ENCODE assay signal across 14 cellular contexts in the genomic region with DNA sequence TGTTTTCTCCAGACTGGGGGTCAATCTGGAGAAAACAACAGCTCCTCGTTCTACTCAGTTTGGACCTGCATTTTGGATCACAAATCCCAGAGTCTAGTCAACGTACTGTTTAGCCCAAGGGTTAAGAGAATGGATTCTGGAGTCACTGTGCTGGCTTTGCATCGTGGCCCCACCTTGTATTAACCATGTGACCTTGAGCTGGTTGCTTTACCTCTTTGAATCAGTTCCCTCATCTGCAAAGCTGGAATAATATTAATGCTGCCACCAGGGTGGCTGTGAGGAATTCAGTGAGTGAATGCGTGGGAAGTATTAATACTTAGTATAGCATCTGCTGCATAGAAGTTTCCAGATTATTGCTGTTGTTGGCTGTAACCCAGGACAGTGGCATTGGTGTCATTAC. TPM values are rescaled to one million over a fixed set of nuclear protein-coding genes. Genes with fewer than 3 reads are reported as not detected.
"Had no signal": no experiment of that assay in that cellular context is flagged by ENCODE, and none has a peak within 500 bp of the region (broad histone marks: within the 10 kb centered on the region; RNA-seq: fewer than 3 reads in every experiment).

No MANE protein-coding gene starts in this region.

- H3K9me3 ChIP-seq: pancreas had no signal

- H3K27me3 ChIP-seq: esophagus muscularis mucosa, neural progenitor cell had no signal

- H3K4me1 ChIP-seq: esophagus muscularis mucosa, neural progenitor cell, pancreas, tibial artery had no signal

- ATAC-seq: activated T-cell treated with anti-CD3 and anti-CD28 coated beads, Interleukin-2, amount 50 U/mL, for 4 hours; left lobe of liver; pancreas; T-helper 17 cell had no signal

- DNase-seq: activated CD4-positive, alpha-beta T cell treated with anti-CD3 and anti-CD28 coated beads, Interleukin-2, amount 50 U/mL, for 48 hours; activated CD4-positive, CD25-positive, alpha-beta regulatory T cell; activated effector memory CD4-positive, alpha-beta T cell treated with anti-CD3 and anti-CD28 coated beads, Interleukin-2, amount 50 U/mL, for 16 hours; activated T-cell treated with anti-CD3 and anti-CD28 coated beads, Interleukin-2, amount 50 U/mL, for 4 hours; amygdala; pancreas; T-helper 17 cell; tibial artery had no signal

- H3K9ac ChIP-seq: neural progenitor cell had no signal

- H3K36me3 ChIP-seq: esophagus muscularis mucosa, neural progenitor cell, pancreas, tibial artery had no signal

- H3K27ac ChIP-seq: esophagus muscularis mucosa, neural progenitor cell, pancreas, tibial artery had no signal

- H3K4me3 ChIP-seq: esophagus muscularis mucosa, neural progenitor cell, pancreas, smooth muscle cell, tibial artery had no signal

RNA-seq across cellular contexts. Expression of a gene that starts 11.3 kb away (rescaled TPM):
- total RNA-seq: activated T-cell treated with anti-CD3 and anti-CD28 coated beads, Interleukin-2, amount 50 U/mL, for 4 hours; esophagus muscularis mucosa; left lobe of liver; mesothelial cell of epicardium; pancreas; renal cortical epithelial cell; smooth muscle cell; T-helper 17 cell had no signal

RNA-seq across cellular contexts. Expression of a gene that starts 19.2 kb away (rescaled TPM):
- total RNA-seq: activated T-cell treated with anti-CD3 and anti-CD28 coated beads, Interleukin-2, amount 50 U/mL, for 4 hours; esophagus muscularis mucosa; left lobe of liver; mesothelial cell of epicardium; pancreas; renal cortical epithelial cell; smooth muscle cell; T-helper 17 cell had no signal

RNA-seq across cellular contexts. Expression of a gene that starts 23.0 kb away (rescaled TPM):
- total RNA-seq: activated T-cell treated with anti-CD3 and anti-CD28 coated beads, Interleukin-2, amount 50 U/mL, for 4 hours; T-helper 17 cell had no signal
